In the genomic region with DNA sequence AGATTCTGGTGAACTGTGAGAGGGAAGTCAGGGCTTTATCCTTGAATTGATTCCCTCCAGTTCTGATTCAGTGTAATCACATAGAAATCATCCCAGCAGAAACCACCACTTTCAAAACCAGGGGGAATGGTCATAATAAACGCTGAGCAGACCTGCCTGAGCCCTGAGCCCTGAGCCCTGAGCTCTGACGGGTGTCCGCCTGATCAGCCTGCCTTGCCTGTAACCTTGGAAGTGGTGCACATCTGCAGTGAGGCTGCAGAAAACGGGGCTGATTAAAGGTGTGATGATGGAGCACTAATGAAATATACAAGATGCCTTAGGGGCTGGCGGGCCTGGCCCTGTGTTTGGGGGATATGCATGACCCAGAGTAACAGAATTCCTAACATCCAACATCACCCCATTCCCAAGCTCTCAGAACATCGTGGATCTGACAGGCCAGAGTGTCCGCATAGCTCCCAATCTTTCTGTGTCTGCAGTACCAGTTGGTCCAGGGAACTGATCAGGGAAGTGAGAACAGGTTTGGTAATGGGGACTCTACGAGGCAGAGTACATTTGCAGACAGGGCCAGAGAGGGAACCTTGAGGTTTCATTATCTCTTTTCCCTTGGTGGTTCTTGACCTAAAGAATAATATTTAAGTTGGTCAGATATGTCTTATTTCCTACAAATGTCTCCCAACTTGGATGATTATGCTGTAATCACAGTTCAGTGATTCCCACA, we compare ENCODE assay signal across 9 cellular contexts. TPM values are rescaled to one million over a fixed set of nuclear protein-coding genes. Genes with fewer than 3 reads are reported as not detected.
DNase-seq lines count a peak whose midpoint lies in the region; ATAC-seq lines count a peak whose summit lies in the region.
"Had no signal": no experiment of that assay in that cellular context is flagged by ENCODE, and none has a peak within 500 bp of the region (broad histone marks: within the 10 kb centered on the region; RNA-seq: fewer than 3 reads in every experiment).

No MANE protein-coding gene starts in this region.

- H3K4me2 ChIP-seq in neuronal stem cell (ENCODE audit: insufficient read depth, low read length, poor library complexity, severe bottlenecking): no peak overlapping the region
- H3K4me2 ChIP-seq: hepatocyte had no signal

- no peak for DNase-seq in neuronal stem cell (ENCODE audit: low spot score)
- no peak for DNase-seq in NCI-H345 treated with DMSO at 0.1 percent for 48 hours (lab: John Stamatoyannopoulos, UW; ENCODE audit: unreplicated experiment)
- DNase-seq in putamen (ENCODE audit: low spot score): no peak
- no peak for DNase-seq in DMS79 (lab: John Stamatoyannopoulos, UW)

- H3K79me1 ChIP-seq in neuronal stem cell (ENCODE audit: low read depth, low read length): no peaks in the 10 kb centered on the region

- no peak overlapping the region for H3K4ac ChIP-seq in neuronal stem cell (ENCODE audit: low read length)

- no peaks in the 10 kb centered on the region for H3K27me3 ChIP-seq in neuronal stem cell (ENCODE audit: control insufficient read depth in 3 of 3, insufficient read depth in 3 of 3, low read depth in 1 of 3, low read length in 3 of 3)
- H3K27me3 ChIP-seq: hepatocyte had no signal

- WGBS in neuronal stem cell (ENCODE audit: extremely low coverage in 2 of 2, insufficient read length in 2 of 2, insufficient replicate concordance in 1 of 2), 2 donors: no CpG with 5 or more reads among the region's 8 CpGs

- no peak overlapping the region for H3K14ac ChIP-seq in neuronal stem cell (ENCODE audit: low read length)

- H3K9me3 ChIP-seq in neuronal stem cell (replicated peaks in 1 of 2; ENCODE audit: control insufficient read depth in 2 of 2, insufficient read depth in 1 of 2, low read depth in 1 of 2, low read length in 2 of 2): no peaks in the 10 kb centered on the region

- H3K4me3 ChIP-seq in neuronal stem cell (ENCODE audit: low read length in 2 of 2): no peak overlapping the region
- H3K4me3 ChIP-seq: hepatocyte had no signal

- no peak overlapping the region for H4K8ac ChIP-seq in neuronal stem cell (ENCODE audit: low read depth, low read length)

- no peak overlapping the region for H2BK5ac ChIP-seq in neuronal stem cell (ENCODE audit: low read length)

- H4K91ac ChIP-seq in neuronal stem cell (ENCODE audit: low read depth, low read length, poor library complexity): peak overlapping the region; percentile 83

- H2AFZ ChIP-seq in neuronal stem cell (ENCODE audit: low read length): no peak overlapping the region
- H2AFZ ChIP-seq: hepatocyte had no signal

- peaks cover 5 to 14% of the 10 kb centered on the region in 2 donors for H3K4me1 ChIP-seq in neuronal stem cell (ENCODE audit: control insufficient read depth in 2 of 2, insufficient read depth in 1 of 2, low read depth in 1 of 2, low read length in 2 of 2)

- no peak overlapping the region for H3K23ac ChIP-seq in neuronal stem cell (ENCODE audit: low read depth, low read length, poor library complexity)

- H3K27ac ChIP-seq in neuronal stem cell (replicated peaks; ENCODE audit: low read length): no peak overlapping the region
- H3K27ac ChIP-seq: hepatocyte had no signal

- H2BK120ac ChIP-seq in neuronal stem cell (ENCODE audit: low read depth, low read length): no peak overlapping the region

- peak overlapping the region; percentile 23 for H2AK5ac ChIP-seq in neuronal stem cell (ENCODE audit: low read depth, low read length)

- peaks cover 0 to 86% of the 10 kb centered on the region in 2 donors for H3K36me3 ChIP-seq in neuronal stem cell (replicated peaks in 1 of 2; ENCODE audit: control insufficient read depth in 2 of 2, insufficient read depth in 2 of 2, low read length in 2 of 2)

- H2BK12ac ChIP-seq in neuronal stem cell (ENCODE audit: low read length): no peak overlapping the region

- peak; percentile 12 for ATAC-seq in GM19025 (IDR thresholded peaks at IDR 0.05; ENCODE audit: low read depth, unreplicated experiment)
- ATAC-seq in GM21723 (IDR thresholded peaks at IDR 0.05; ENCODE audit: unreplicated experiment): peak; percentile 6
- ATAC-seq in HG03135 (IDR thresholded peaks at IDR 0.05; ENCODE audit: unreplicated experiment): peak; percentile 21
- ATAC-seq in GM21381 (IDR thresholded peaks at IDR 0.05; ENCODE audit: unreplicated experiment): no peak

- peak overlapping the region; percentile 33 for H3K18ac ChIP-seq in neuronal stem cell (ENCODE audit: low read length)

- no peak overlapping the region for H3K9ac ChIP-seq in neuronal stem cell (ENCODE audit: low read depth, low read length, poor library complexity)

- no peak overlapping the region for H2BK15ac ChIP-seq in neuronal stem cell (ENCODE audit: low read length)

RNA-seq across cellular contexts. Expression of a gene that starts 37.8 kb away (rescaled TPM):
- 5.7 TPM for polyA plus RNA-seq in neuronal stem cell (2013, experiment 1 of 2)
- 5.0 TPM for polyA plus RNA-seq in neuronal stem cell (2013, experiment 2 of 2)

RNA-seq across cellular contexts. Expression of a gene that starts 53.9 kb away (rescaled TPM):
- 49.7 TPM for polyA plus RNA-seq in neuronal stem cell (2013, experiment 1 of 2)
- 50.8 TPM for polyA plus RNA-seq in neuronal stem cell (2013, experiment 2 of 2)
